ENCODE assay signal across 18 cellular contexts in genomic region chr2:18266188-18266587, GRCh38.
DNase-seq lines count a peak whose midpoint lies in the region; TF ChIP-seq lines count a peak whose summit lies in the region.
"Had no signal": no experiment of that assay in that cellular context is flagged by ENCODE, and none has a peak within 500 bp of the region (broad histone marks: within the 10 kb centered on the region; RNA-seq: fewer than 3 reads in every experiment).

No MANE protein-coding gene starts in this region.

- no peak overlapping the region for H3K27ac ChIP-seq in mammary epithelial cell (ENCODE audit: insufficient read depth, low read depth, low read length)
- H3K27ac ChIP-seq: 22Rv1, dorsolateral prefrontal cortex, gastrocnemius medialis, Peyer's patch, thyroid gland had no signal

- H3K36me3 ChIP-seq in mammary epithelial cell (ENCODE audit: insufficient read depth, low read length) (no peaks in the 10 kb centered on the region), Loucy (ENCODE audit: insufficient read depth, low read length) (no peaks in the 10 kb centered on the region)
- H3K36me3 ChIP-seq: gastrocnemius medialis, Peyer's patch, thyroid gland had no signal

- peaks cover 2% of the 10 kb centered on the region for H3K9me3 Mint-ChIP-seq in MCF 10A (ENCODE audit: unreplicated experiment)
- no peaks in the 10 kb centered on the region for H3K9me3 Mint-ChIP-seq in type B pancreatic cell

- dilution Hi-C loops in mammary epithelial cell (cut with HindIII; ENCODE audit: low sequenced_read_pairs): no loop called here

- H3K4me1 ChIP-seq in mammary epithelial cell (ENCODE audit: insufficient read depth, low read length) (no peaks in the 10 kb centered on the region), Loucy (ENCODE audit: insufficient read depth, low read length, poor library complexity, severe bottlenecking) (no peaks in the 10 kb centered on the region)
- H3K4me1 ChIP-seq: Peyer's patch, thyroid gland had no signal

- H3K27me3 ChIP-seq in mammary epithelial cell (ENCODE audit: insufficient read depth, low read length) (no peaks in the 10 kb centered on the region), Loucy (ENCODE audit: insufficient read depth, low read length, poor library complexity, severe bottlenecking) (no peaks in the 10 kb centered on the region)
- H3K27me3 ChIP-seq: gastrocnemius medialis, Peyer's patch, thyroid gland had no signal

- no peaks in the 10 kb centered on the region for H3F3A ChIP-seq in Loucy (ENCODE audit: low read depth)

- H2AFZ ChIP-seq in mammary epithelial cell (ENCODE audit: low read depth, low read length) (no peak overlapping the region), Loucy (ENCODE audit: low read length) (no peak overlapping the region)

- H3K4me2 ChIP-seq in mammary epithelial cell (ENCODE audit: insufficient read depth, low read depth, low read length): no peak overlapping the region
- no peak overlapping the region for H3K4me2 ChIP-seq in Loucy (ENCODE audit: low read depth, low read length, poor library complexity, severe bottlenecking)

- POLR2A ChIA-PET in MCF 10A (lab: Yijun Ruan, JAX): no interaction called here

- no peaks in the 10 kb centered on the region for H3K9me3 ChIP-seq in mammary epithelial cell (replicated peaks; ENCODE audit: insufficient read depth, low read length)
- H3K9me3 ChIP-seq in Loucy (ENCODE audit: insufficient read depth, low read depth, low read length): no peaks in the 10 kb centered on the region
- H3K9me3 ChIP-seq: gastrocnemius medialis, Peyer's patch, thyroid gland had no signal

- TF ChIP-seq CTCF in mammary epithelial cell (conservative IDR thresholded peaks at IDR 0.05 in 1 of 2, IDR thresholded peaks at IDR 0.05 in 1 of 2; ENCODE audit: extremely low read depth in 1 of 2, insufficient read depth in 1 of 2, low read depth in 1 of 2, low read length in 2 of 2): peak; percentile 4 to 18
- no peak for TF ChIP-seq CTCF in MCF 10A (IDR thresholded peaks at IDR 0.05; ENCODE audit: unreplicated experiment)
- peak; percentile 48; the same call in 1 of the 2 replicates for TF ChIP-seq CTCF in Loucy (conservative IDR thresholded peaks at IDR 0.05; ENCODE audit: low read length)
- peak; percentile 42 for TF ChIP-seq CTCF in epithelial cell of proximal tubule (conservative IDR thresholded peaks at IDR 0.05; ENCODE audit: low read depth, low read length)
- TF ChIP-seq CTCF in type B pancreatic cell (conservative IDR thresholded peaks at IDR 0.05): peak; percentile 61

- H3K9ac ChIP-seq in mammary epithelial cell (ENCODE audit: insufficient read depth, low read length) (no peak overlapping the region), Loucy (ENCODE audit: low read depth, low read length, poor library complexity, severe bottlenecking) (no peak overlapping the region)

- no TSS peak for BruUV-seq in mammary epithelial cell (replicated peaks; lab: Mats Ljungman, UMichigan)
- BruUV-seq in MCF 10A (replicated peaks; lab: Mats Ljungman, UMichigan): no TSS peak

- H3K9me2 ChIP-seq in Loucy (replicated peaks; ENCODE audit: low read depth, low read length): no peaks in the 10 kb centered on the region

- CTCF ChIA-PET in mammary epithelial cell (lab: Charles Lee; ENCODE audit: low non-redundant PET) (no interaction called here), MCF 10A (lab: Yijun Ruan, JAX) (no interaction called here)

- H3K4me3 ChIP-seq in mammary epithelial cell (replicated peaks in 1 of 3; ENCODE audit: insufficient read depth in 1 of 3, low read depth in 2 of 3, low read length in 3 of 3) (no peak overlapping the region), Loucy (ENCODE audit: low read length, poor library complexity, severe bottlenecking) (no peak overlapping the region), epithelial cell of proximal tubule (ENCODE audit: low read depth, low read length) (no peak overlapping the region)
- H3K4me3 ChIP-seq: dorsolateral prefrontal cortex, gastrocnemius medialis, Peyer's patch, thyroid gland had no signal

- H3K36me3 Mint-ChIP-seq in MCF 10A (ENCODE audit: insufficient read depth, unreplicated experiment) (no peaks in the 10 kb centered on the region), type B pancreatic cell (no peaks in the 10 kb centered on the region)

- H3K79me2 ChIP-seq in mammary epithelial cell (ENCODE audit: insufficient read depth, low read length) (no peaks in the 10 kb centered on the region), Loucy (ENCODE audit: insufficient read depth, low read length) (no peaks in the 10 kb centered on the region)

- H3K27me3 Mint-ChIP-seq in MCF 10A (ENCODE audit: insufficient read depth, unreplicated experiment): no peaks in the 10 kb centered on the region
- H3K27me3 Mint-ChIP-seq in type B pancreatic cell: no peaks in the 10 kb centered on the region
- H3K27me3 Mint-ChIP-seq: T-helper 17 cell had no signal

- 73% methylated on average over 5 of the region's 5 CpGs for WGBS in mammary epithelial cell (ENCODE audit: low coverage, missing lambda C conversion rate)

- no peak overlapping the region for H3K27ac Mint-ChIP-seq in MCF 10A (ENCODE audit: low read depth, unreplicated experiment)
- no peak overlapping the region for H3K27ac Mint-ChIP-seq in type B pancreatic cell
- H3K27ac Mint-ChIP-seq: T-helper 17 cell had no signal

- no peak overlapping the region for H3K4me3 Mint-ChIP-seq in MCF 10A (ENCODE audit: unreplicated experiment)
- no peak overlapping the region for H3K4me3 Mint-ChIP-seq in type B pancreatic cell
- H3K4me3 Mint-ChIP-seq: T-helper 17 cell had no signal

- no peaks in the 10 kb centered on the region for H3K4me1 Mint-ChIP-seq in MCF 10A (ENCODE audit: insufficient read depth, unreplicated experiment)
- no peaks in the 10 kb centered on the region for H3K4me1 Mint-ChIP-seq in type B pancreatic cell (ENCODE audit: unreplicated experiment)
- H3K4me1 Mint-ChIP-seq: T-helper 17 cell had no signal

- intact Hi-C loops in mammary epithelial cell (cut with micrococcal nuclease) (no loop called here), MCF 10A (cut with micrococcal nuclease) (no loop called here)

- in situ Hi-C loops in mammary epithelial cell (cut with MboI; ENCODE audit: low sequenced_read_pairs in 2 of 2): no loop called here

- H4K20me1 ChIP-seq in mammary epithelial cell (ENCODE audit: insufficient read depth, low read length) (no peaks in the 10 kb centered on the region), Loucy (ENCODE audit: insufficient read depth, low read length, poor library complexity, severe bottlenecking) (no peaks in the 10 kb centered on the region)

- no peak for DNase-seq in mammary epithelial cell
- DNase-seq in MCF 10A (ENCODE audit: unreplicated experiment): no peak
- DNase-seq in epithelial cell of proximal tubule (ENCODE audit: low read depth): no peak
- no peak for DNase-seq in type B pancreatic cell (ENCODE audit: extremely low spot score, unreplicated experiment)
- no peak for DNase-seq in hypothalamus (lab: John Stamatoyannopoulos, UW)
- no peak for DNase-seq in NCI-H1048 (lab: John Stamatoyannopoulos, UW)
- no peak for DNase-seq in COLO668 (lab: John Stamatoyannopoulos, UW; ENCODE audit: unreplicated experiment)
- DNase-seq: activated CD4-positive, alpha-beta T cell treated with anti-CD3 and anti-CD28 coated beads, Interleukin-2, amount 50 U/mL, for 1 hour; amygdala; DMS153; dorsolateral prefrontal cortex; gastrocnemius medialis; NCI-H1092 treated with DMSO at 0.1 percent for 48 hours; Peyer's patch; T-helper 17 cell; thyroid gland had no signal
